In genomic region chr3:7536510-7536909, GRCh38 we compare ENCODE assay signal across 18 cellular contexts.
"Had no signal": no experiment of that assay in that cellular context is flagged by ENCODE, and none has a peak within 500 bp of the region (broad histone marks: within the 10 kb centered on the region; RNA-seq: fewer than 3 reads in every experiment).

No MANE protein-coding gene starts in this region.

- H3K4me3 ChIP-seq: adrenal gland, gastrocnemius medialis, heart left ventricle, pancreas, upper lobe of left lung had no signal

- DNase-seq: activated CD4-positive, alpha-beta T cell treated with anti-CD3 and anti-CD28 coated beads, Interleukin-2, amount 10 ng/mL, durations not matched to agents 24 days and 14 days; activated CD4-positive, CD25-positive, alpha-beta regulatory T cell; activated CD8-positive, alpha-beta memory T cell treated with anti-CD3 and anti-CD28 coated beads, Interleukin-2, amount 50 U/mL, for 4 hours; activated CD8-positive, alpha-beta T cell treated with anti-CD3 and anti-CD28 coated beads, Interleukin-2, amount 10 ng/mL, durations not matched to agents 7 days and 5 days; activated effector memory CD4-positive, alpha-beta T cell treated with anti-CD3 and anti-CD28 coated beads, Interleukin-2, amount 50 U/mL, for 16 hours; activated T-cell treated with anti-CD3 and anti-CD28 coated beads, Interleukin-2, amount 50 U/mL, for 48 hours; cerebellar nuclear complex; effector memory CD8-positive, alpha-beta T cell; gastrocnemius medialis; heart left ventricle; left colon; naive B cell; pancreas; stimulated activated CD4-positive, alpha-beta T cell treated with anti-CD3 and anti-CD28 coated beads, Interleukin-15, amount 100 ng/mL, for 24 hours; stimulated activated CD4-positive, alpha-beta T cell treated with anti-CD3 and anti-CD28 coated beads, Interleukin-4, amount 100 ng/mL, for 1 hour; stimulated activated naive CD4-positive, alpha-beta T cell treated with Interleukin-2 at 50 U/mL for 16 hours; upper lobe of left lung had no signal

- ATAC-seq: activated CD8-positive, alpha-beta T cell treated with anti-CD3 and anti-CD28 coated beads, Interleukin-2, amount 10 ng/mL, durations not matched to agents 7 days and 5 days; effector memory CD8-positive, alpha-beta T cell; gastrocnemius medialis; heart left ventricle; left colon; pancreas had no signal
